In genomic region chr12:124747426-124748161, GRCh38 we compare ENCODE assay signal across 1 cellular context.
TF ChIP-seq lines count a peak whose summit lies in the region.

No MANE protein-coding gene starts in this region.

TF ChIP-seq in A549, 52 proteins besides CTCF, POLR2A, EP300 and RAD21 (continued from another document):
- TF ChIP-seq MAX (IDR thresholded peaks at IDR 0.05): peak; percentile 74
- peak; percentile 92 for TF ChIP-seq JUNB (IDR thresholded peaks at IDR 0.05)
- TF ChIP-seq SREBF2 (IDR thresholded peaks at IDR 0.05): no peak
